Comparison of ENCODE assay signal across 20 cellular contexts in the genomic region with DNA sequence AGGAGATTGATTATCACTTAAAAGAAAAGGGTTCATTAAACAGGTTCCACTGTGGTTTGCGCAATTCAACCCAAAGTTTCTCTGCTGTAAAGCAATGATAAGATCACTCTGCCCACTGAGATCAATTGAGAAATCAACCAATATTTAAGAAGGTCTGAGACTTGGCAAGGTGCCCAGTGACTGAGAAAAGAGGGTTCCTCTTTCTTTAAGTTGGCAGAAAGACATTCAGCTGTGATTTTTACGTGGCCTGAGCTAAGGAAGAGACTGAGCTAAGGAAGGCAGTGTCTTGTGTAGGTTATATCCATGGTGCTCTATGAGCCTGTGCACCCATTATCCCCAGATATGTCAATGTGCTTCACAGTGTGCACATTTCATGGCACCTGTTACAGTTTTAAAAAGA.
DNase-seq lines count a peak whose midpoint lies in the region; ATAC-seq and TF ChIP-seq lines count a peak whose summit lies in the region.
"Had no signal": no experiment of that assay in that cellular context is flagged by ENCODE, and none has a peak within 500 bp of the region (broad histone marks: within the 10 kb centered on the region; RNA-seq: fewer than 3 reads in every experiment).

No MANE protein-coding gene starts in this region.

- H3K4me1 Mint-ChIP-seq in activated T-helper 2 cell treated with anti-CD3 and anti-CD28 coated beads, Interferon-gamma antibody, Interleukin-2, Interleukin-4, amounts not matched to agents 10 μg/mL and 5 μg/mL and 100 μg/mL, durations not matched to agents 14 hours and 24 hours and 36 hours (ENCODE audit: low read depth): peaks cover 24% of the 10 kb centered on the region
- H3K4me1 Mint-ChIP-seq in progenitor cell of endocrine pancreas (ENCODE audit: low read depth): no peaks in the 10 kb centered on the region

- peaks cover 0 to 10% of the 10 kb centered on the region in 2 donors for H3K4me1 ChIP-seq in adrenal gland (replicated peaks in 1 of 2)
- H3K4me1 ChIP-seq in stomach: no peaks in the 10 kb centered on the region
- H3K4me1 ChIP-seq: A549, SJSA1 had no signal

- intact Hi-C loops in adrenal gland (cut with DNase I) (no loop called here), stomach (cut with DNase I; ENCODE audit: low total_unique reads) (no loop called here)
- intact Hi-C loops in activated T-helper 2 cell treated with anti-CD3 and anti-CD28 coated beads, Interferon-gamma antibody, Interleukin-2, Interleukin-4, amounts not matched to agents 10 μg/mL and 5 μg/mL and 100 μg/mL, durations not matched to agents 14 hours and 24 hours and 36 hours (cut with micrococcal nuclease): no loop called here

- 77 to 83% (median 79%) methylated on average over 2 of the region's 2 CpGs for WGBS in adrenal gland, 4 donors
- WGBS in stomach, 5 donors: 79 to 89% (median 81%) methylated on average over 2 of the region's 2 CpGs

- H3K36me3 ChIP-seq in adrenal gland (replicated peaks in 1 of 2) (no peaks in the 10 kb centered on the region), stomach (no peaks in the 10 kb centered on the region)
- H3K36me3 ChIP-seq: SJSA1 had no signal

- no peak overlapping the region for H3K27ac Mint-ChIP-seq in activated T-helper 2 cell treated with anti-CD3 and anti-CD28 coated beads, Interferon-gamma antibody, Interleukin-2, Interleukin-4, amounts not matched to agents 10 μg/mL and 5 μg/mL and 100 μg/mL, durations not matched to agents 14 hours and 24 hours and 36 hours
- H3K27ac Mint-ChIP-seq in progenitor cell of endocrine pancreas: no peak overlapping the region
- H3K27ac Mint-ChIP-seq: activated CD4-positive, alpha-beta T cell treated with anti-CD3 and anti-CD28 coated beads for 36 hours; CD4-positive, CD25-positive, alpha-beta regulatory T cell; stimulated activated naive CD8-positive, alpha-beta T cell treated with anti-CD3 and anti-CD28 coated beads, Interleukin-15, Interleukin-2, amounts not matched to agents 100 ng/mL and 50 ng/mL, for 24 hours; T-helper 2 cell treated with Interferon-gamma antibody and Interleukin-4, amounts not matched to agents 5 μg/mL and 100 μg/mL, for 36 hours; type B pancreatic cell had no signal

- H3K27me3 Mint-ChIP-seq in activated T-helper 2 cell treated with anti-CD3 and anti-CD28 coated beads, Interferon-gamma antibody, Interleukin-2, Interleukin-4, amounts not matched to agents 10 μg/mL and 5 μg/mL and 100 μg/mL, durations not matched to agents 14 hours and 24 hours and 36 hours (ENCODE audit: low read depth): no peaks in the 10 kb centered on the region
- peaks cover 4% of the 10 kb centered on the region for H3K27me3 Mint-ChIP-seq in progenitor cell of endocrine pancreas
- H3K27me3 Mint-ChIP-seq: activated CD4-positive, alpha-beta T cell treated with anti-CD3 and anti-CD28 coated beads for 36 hours; CD4-positive, CD25-positive, alpha-beta regulatory T cell; central memory CD8-positive, alpha-beta T cell; stimulated activated naive CD8-positive, alpha-beta T cell treated with anti-CD3 and anti-CD28 coated beads, Interleukin-15, Interleukin-2, amounts not matched to agents 100 ng/mL and 50 ng/mL, for 24 hours; type B pancreatic cell had no signal

- peak; percentile 6 for DNase-seq in activated CD4-positive, alpha-beta T cell treated with anti-CD3 and anti-CD28 coated beads for 48 hours
- DNase-seq in activated CD4-positive, alpha-beta T cell treated with anti-CD3 and anti-CD28 coated beads for 4 hours: no peak
- DNase-seq in NOMO-1 treated with dmso at 0.1 percent for 144 hours (lab: John Stamatoyannopoulos, UW; ENCODE audit: unreplicated experiment): peak; percentile 72
- peak in 5 of 7 donors; percentile 25 to 59 (median 40) for DNase-seq in adrenal gland
- DNase-seq in stomach: peak; percentile 33
- DNase-seq in activated T-helper 2 cell treated with anti-CD3 and anti-CD28 coated beads, Interferon-gamma antibody, Interleukin-2, Interleukin-4, amounts not matched to agents 10 μg/mL and 5 μg/mL and 100 μg/mL, durations not matched to agents 14 hours and 24 hours and 36 hours (ENCODE audit: low spot score): no peak
- no peak for DNase-seq in progenitor cell of endocrine pancreas (ENCODE audit: low spot score, unreplicated experiment)
- DNase-seq: activated CD4-positive, alpha-beta T cell treated with anti-CD3 and anti-CD28 coated beads for 36 hours; activated CD8-positive, alpha-beta memory T cell treated with anti-CD3 and anti-CD28 coated beads, Interleukin-2, amount 50 U/mL, for 4 hours; left ventricle myocardium superior; NCI-H1694 treated with DMSO at 0.1 percent for 48 hours; nucleus accumbens had no signal

- no peak for TF ChIP-seq EP300 in stomach (IDR thresholded peaks at IDR 0.05)

- no peaks in the 10 kb centered on the region for H3K9me3 Mint-ChIP-seq in activated T-helper 2 cell treated with anti-CD3 and anti-CD28 coated beads, Interferon-gamma antibody, Interleukin-2, Interleukin-4, amounts not matched to agents 10 μg/mL and 5 μg/mL and 100 μg/mL, durations not matched to agents 14 hours and 24 hours and 36 hours
- H3K9me3 Mint-ChIP-seq in progenitor cell of endocrine pancreas (ENCODE audit: low read depth): no peaks in the 10 kb centered on the region
- H3K9me3 Mint-ChIP-seq: central memory CD8-positive, alpha-beta T cell; stimulated activated naive CD8-positive, alpha-beta T cell treated with anti-CD3 and anti-CD28 coated beads, Interleukin-15, Interleukin-2, amounts not matched to agents 100 ng/mL and 50 ng/mL, for 24 hours had no signal

- TF ChIP-seq CTCF in adrenal gland (IDR thresholded peaks at IDR 0.05) (no peak), stomach (IDR thresholded peaks at IDR 0.05) (no peak), progenitor cell of endocrine pancreas (IDR thresholded peaks at IDR 0.05; ENCODE audit: unreplicated experiment) (no peak)

- H3K36me3 Mint-ChIP-seq in activated T-helper 2 cell treated with anti-CD3 and anti-CD28 coated beads, Interferon-gamma antibody, Interleukin-2, Interleukin-4, amounts not matched to agents 10 μg/mL and 5 μg/mL and 100 μg/mL, durations not matched to agents 14 hours and 24 hours and 36 hours (ENCODE audit: low read depth): no peaks in the 10 kb centered on the region
- no peaks in the 10 kb centered on the region for H3K36me3 Mint-ChIP-seq in progenitor cell of endocrine pancreas (ENCODE audit: insufficient read depth)
- H3K36me3 Mint-ChIP-seq: type B pancreatic cell had no signal

- ATAC-seq in GM19463 (IDR thresholded peaks at IDR 0.05; ENCODE audit: unreplicated experiment): no peak
- ATAC-seq: A549; activated CD4-positive, alpha-beta T cell treated with anti-CD3 and anti-CD28 coated beads for 36 hours had no signal

- no peaks in the 10 kb centered on the region for H3K9me3 ChIP-seq in adrenal gland (replicated peaks in 1 of 3)
- H3K9me3 ChIP-seq in stomach: no peaks in the 10 kb centered on the region
- H3K9me3 ChIP-seq: A549, SJSA1 had no signal

- no peak overlapping the region for H3K4me3 ChIP-seq in adrenal gland
- H3K4me3 ChIP-seq in stomach: no peak overlapping the region
- H3K4me3 ChIP-seq: A549, SJSA1 had no signal

- no peaks in the 10 kb centered on the region for H3K27me3 ChIP-seq in adrenal gland
- H3K27me3 ChIP-seq in stomach: no peaks in the 10 kb centered on the region
- H3K27me3 ChIP-seq: SJSA1 had no signal

- no peak overlapping the region for H3K4me3 Mint-ChIP-seq in activated T-helper 2 cell treated with anti-CD3 and anti-CD28 coated beads, Interferon-gamma antibody, Interleukin-2, Interleukin-4, amounts not matched to agents 10 μg/mL and 5 μg/mL and 100 μg/mL, durations not matched to agents 14 hours and 24 hours and 36 hours (ENCODE audit: low read depth)
- H3K4me3 Mint-ChIP-seq in progenitor cell of endocrine pancreas (ENCODE audit: low read depth): no peak overlapping the region
- H3K4me3 Mint-ChIP-seq: activated CD4-positive, alpha-beta T cell treated with anti-CD3 and anti-CD28 coated beads for 36 hours; CD4-positive, CD25-positive, alpha-beta regulatory T cell; central memory CD8-positive, alpha-beta T cell; stimulated activated naive CD8-positive, alpha-beta T cell treated with anti-CD3 and anti-CD28 coated beads, Interleukin-15, Interleukin-2, amounts not matched to agents 100 ng/mL and 50 ng/mL, for 24 hours; T-helper 2 cell treated with Interferon-gamma antibody and Interleukin-4, amounts not matched to agents 5 μg/mL and 100 μg/mL, for 36 hours; type B pancreatic cell had no signal

- H3K27ac ChIP-seq in adrenal gland: no peak overlapping the region
- no peak overlapping the region for H3K27ac ChIP-seq in stomach
- H3K27ac ChIP-seq: A549, SJSA1 had no signal

- TF ChIP-seq POLR2A in adrenal gland (IDR thresholded peaks at IDR 0.05) (no peak), stomach (IDR thresholded peaks at IDR 0.05) (no peak)

Comparison
In these comparisons a context has a peak if more than half of its experiments do, and no peak if none do; other contexts are left out.
1. DNase-seq: peak in activated CD4-positive, alpha-beta T cell treated with anti-CD3 and anti-CD28 coated beads for 48 hours (single experiment), NOMO-1 treated with dmso at 0.1 percent for 144 hours (single experiment), adrenal gland (5 of 7) and stomach (single experiment); none in activated CD4-positive, alpha-beta T cell treated with anti-CD3 and anti-CD28 coated beads for 4 hours (0 of 2), activated T-helper 2 cell treated with anti-CD3 and anti-CD28 coated beads, Interferon-gamma antibody, Interleukin-2, Interleukin-4, amounts not matched to agents 10 μg/mL and 5 μg/mL and 100 μg/mL, durations not matched to agents 14 hours and 24 hours and 36 hours (single experiment) and progenitor cell of endocrine pancreas (single experiment).